ENCODE assay signal across 8 cellular contexts in the genomic region with DNA sequence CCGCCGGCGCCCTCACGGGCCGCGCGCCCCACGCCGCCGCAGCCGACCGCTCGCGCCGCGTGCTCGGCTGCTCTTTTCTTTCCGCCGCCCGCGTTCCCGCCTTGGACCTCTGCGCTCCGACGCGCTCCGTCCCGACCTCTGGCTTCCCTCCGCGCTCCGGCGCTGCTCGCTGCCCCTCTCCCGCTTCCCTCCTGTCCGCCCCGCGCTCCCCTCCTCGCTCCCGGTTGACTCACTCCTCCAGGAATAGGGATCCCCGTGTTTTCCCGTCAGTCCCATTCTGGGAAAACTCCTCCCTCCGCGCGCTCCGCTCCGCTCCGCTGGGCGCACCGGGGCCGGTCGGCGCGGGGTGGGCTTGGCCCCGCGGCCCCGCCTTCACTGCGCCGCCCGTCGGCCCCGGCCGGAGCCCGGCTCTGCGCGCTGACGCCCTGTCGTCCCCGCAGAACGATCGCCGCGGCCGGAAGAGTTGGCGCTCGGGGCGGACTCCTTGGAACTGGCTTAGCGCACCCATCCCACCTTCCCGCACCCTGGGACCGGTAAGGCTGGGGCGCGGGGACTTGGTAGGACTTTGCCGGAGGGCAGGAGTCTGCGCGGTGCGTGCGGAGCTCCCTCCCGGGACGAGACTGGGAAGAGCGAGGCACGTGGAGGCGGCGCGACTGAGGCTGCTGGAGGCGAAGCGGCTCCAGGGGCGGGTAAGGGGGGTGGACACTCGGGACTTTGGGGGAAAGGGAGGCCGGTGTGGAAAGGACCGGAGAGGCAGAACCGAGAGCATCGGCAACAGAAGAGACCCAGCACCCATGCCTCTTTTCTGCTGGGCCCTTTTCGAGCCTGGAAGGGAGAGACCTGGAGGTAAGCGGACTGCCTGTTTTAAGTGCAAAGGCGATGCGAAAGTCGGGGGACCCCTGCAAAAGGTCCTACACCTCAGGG. TPM values are rescaled to one million over a fixed set of nuclear protein-coding genes. Genes with fewer than 3 reads are reported as not detected.
DNase-seq lines count a peak whose midpoint lies in the region; ATAC-seq and TF ChIP-seq lines count a peak whose summit lies in the region.

No MANE protein-coding gene starts in this region.

- DNase-seq in activated CD4-positive, alpha-beta T cell treated with anti-CD3 and anti-CD28 coated beads, Interleukin-2, amount 10 ng/mL, durations not matched to agents 7 days and 5 days = no peak
- DNase-seq in activated CD4-positive, alpha-beta T cell treated with anti-CD3 and anti-CD28 coated beads for 4 hours = no peak
- DNase-seq in NCI-H1694 treated with DMSO at 0.1 percent for 48 hours (lab: John Stamatoyannopoulos, UW) = peak; percentile 36
- DNase-seq in cardiac septum (ENCODE audit: low spot score) = peak; percentile 84
- DNase-seq in prostate gland (ENCODE audit: low spot score) = peak; percentile 33

- intact Hi-C loops in cardiac septum (cut with DNase I) = loop anchor here (2.0 to 5.0 kb wide), 3 partner anchors 39 to 75 kb away; a partner anchor contains a TSS
- intact Hi-C loops in prostate gland (cut with DNase I) = no loop called here

- TF ChIP-seq CTCF in prostate gland (IDR thresholded peaks at IDR 0.05) = peak in 1 of 4 experiments; percentile 12

- no peaks in the 10 kb centered on the region for H3K9me3 Mint-ChIP-seq in activated CD4-positive, alpha-beta T cell treated with anti-CD3 and anti-CD28 coated beads, Interleukin-2, amount 10 ng/mL, durations not matched to agents 7 days and 5 days
- H3K9me3 Mint-ChIP-seq in activated naive CD8-positive, alpha-beta T cell (ENCODE audit: low read depth) = no peaks in the 10 kb centered on the region

- CTCF ChIA-PET in activated CD4-positive, alpha-beta T cell treated with anti-CD3 and anti-CD28 coated beads, Interleukin-2, amount 10 ng/mL, durations not matched to agents 7 days and 5 days (lab: Charles Lee) = no interaction called here

- TF ChIP-seq POLR2A in prostate gland (IDR thresholded peaks at IDR 0.05) = no peak

- ATAC-seq in GM21825 (IDR thresholded peaks at IDR 0.05; ENCODE audit: unreplicated experiment) = no peak
- ATAC-seq in GM18867 (IDR thresholded peaks at IDR 0.05; ENCODE audit: unreplicated experiment) = no peak

- no peaks in the 10 kb centered on the region for H3K4me1 ChIP-seq in prostate gland (replicated peaks)

- WGBS in prostate gland = 3% methylated on average over 103 of the region's 106 CpGs

- peaks cover 20% of the 10 kb centered on the region for H3K4me1 Mint-ChIP-seq in activated CD4-positive, alpha-beta T cell treated with anti-CD3 and anti-CD28 coated beads, Interleukin-2, amount 10 ng/mL, durations not matched to agents 7 days and 5 days
- H3K4me1 Mint-ChIP-seq in activated naive CD8-positive, alpha-beta T cell (ENCODE audit: low read depth) = peaks cover 18% of the 10 kb centered on the region

- no peaks in the 10 kb centered on the region for H3K27me3 ChIP-seq in prostate gland (replicated peaks; ENCODE audit: insufficient read depth)

- peak overlapping the region; percentile 45 to 67 for H3K4me3 ChIP-seq in prostate gland

- H3K36me3 ChIP-seq in prostate gland = no peaks in the 10 kb centered on the region

- H3K27ac Mint-ChIP-seq in activated CD4-positive, alpha-beta T cell treated with anti-CD3 and anti-CD28 coated beads, Interleukin-2, amount 10 ng/mL, durations not matched to agents 7 days and 5 days = no peak overlapping the region
- H3K27ac Mint-ChIP-seq in activated naive CD8-positive, alpha-beta T cell = no peak overlapping the region

- H3K27me3 Mint-ChIP-seq in activated CD4-positive, alpha-beta T cell treated with anti-CD3 and anti-CD28 coated beads, Interleukin-2, amount 10 ng/mL, durations not matched to agents 7 days and 5 days = peaks cover 57% of the 10 kb centered on the region
- H3K27me3 Mint-ChIP-seq in activated naive CD8-positive, alpha-beta T cell = peaks cover 31% of the 10 kb centered on the region

- peak overlapping the region; percentile 67 for H3K4me3 Mint-ChIP-seq in activated CD4-positive, alpha-beta T cell treated with anti-CD3 and anti-CD28 coated beads, Interleukin-2, amount 10 ng/mL, durations not matched to agents 7 days and 5 days
- peak overlapping the region; percentile 80 for H3K4me3 Mint-ChIP-seq in activated naive CD8-positive, alpha-beta T cell

- POLR2A ChIA-PET in activated CD4-positive, alpha-beta T cell treated with anti-CD3 and anti-CD28 coated beads, Interleukin-2, amount 10 ng/mL, durations not matched to agents 7 days and 5 days (lab: Charles Lee) = no interaction called here

- no peaks in the 10 kb centered on the region for H3K9me3 ChIP-seq in prostate gland

- H3K27ac ChIP-seq in prostate gland = peak overlapping the region; percentile 49 to 84

- H3K36me3 Mint-ChIP-seq in activated CD4-positive, alpha-beta T cell treated with anti-CD3 and anti-CD28 coated beads, Interleukin-2, amount 10 ng/mL, durations not matched to agents 7 days and 5 days (ENCODE audit: low read depth) = peaks cover 2% of the 10 kb centered on the region
- H3K36me3 Mint-ChIP-seq in activated naive CD8-positive, alpha-beta T cell = no peaks in the 10 kb centered on the region

RNA-seq across cellular contexts. Expression of a gene that starts 0.6 kb away (rescaled TPM):
- total RNA-seq in activated CD4-positive, alpha-beta T cell treated with anti-CD3 and anti-CD28 coated beads, Interleukin-2, amount 10 ng/mL, durations not matched to agents 7 days and 5 days = under 1 TPM; 0.69 to 1.00 TPM
- total RNA-seq in cardiac septum (23.9 TPM), prostate gland (10 to 100 TPM in 1 of 2 donors, 1 to 10 TPM in 1; 9.9 to 20.9 TPM)

Comparison
In these comparisons a context has a peak if more than half of its experiments do, and no peak if none do; other contexts are left out.
1. DNase-seq: peak in NCI-H1694 treated with DMSO at 0.1 percent for 48 hours (single experiment), cardiac septum (single experiment) and prostate gland (single experiment); none in activated CD4-positive, alpha-beta T cell treated with anti-CD3 and anti-CD28 coated beads, Interleukin-2, amount 10 ng/mL, durations not matched to agents 7 days and 5 days (single experiment) and activated CD4-positive, alpha-beta T cell treated with anti-CD3 and anti-CD28 coated beads for 4 hours (0 of 2).
2. RNA of a gene that starts 0.6 kb away (total RNA-seq): 23.9 TPM in cardiac septum (single experiment) and 9.9 to 20.9 TPM in prostate gland; 0.69 to 1.00 TPM in activated CD4-positive, alpha-beta T cell treated with anti-CD3 and anti-CD28 coated beads, Interleukin-2, amount 10 ng/mL, durations not matched to agents 7 days and 5 days; every median in the first group is over 4 times any median in the second.